In the genomic region with DNA sequence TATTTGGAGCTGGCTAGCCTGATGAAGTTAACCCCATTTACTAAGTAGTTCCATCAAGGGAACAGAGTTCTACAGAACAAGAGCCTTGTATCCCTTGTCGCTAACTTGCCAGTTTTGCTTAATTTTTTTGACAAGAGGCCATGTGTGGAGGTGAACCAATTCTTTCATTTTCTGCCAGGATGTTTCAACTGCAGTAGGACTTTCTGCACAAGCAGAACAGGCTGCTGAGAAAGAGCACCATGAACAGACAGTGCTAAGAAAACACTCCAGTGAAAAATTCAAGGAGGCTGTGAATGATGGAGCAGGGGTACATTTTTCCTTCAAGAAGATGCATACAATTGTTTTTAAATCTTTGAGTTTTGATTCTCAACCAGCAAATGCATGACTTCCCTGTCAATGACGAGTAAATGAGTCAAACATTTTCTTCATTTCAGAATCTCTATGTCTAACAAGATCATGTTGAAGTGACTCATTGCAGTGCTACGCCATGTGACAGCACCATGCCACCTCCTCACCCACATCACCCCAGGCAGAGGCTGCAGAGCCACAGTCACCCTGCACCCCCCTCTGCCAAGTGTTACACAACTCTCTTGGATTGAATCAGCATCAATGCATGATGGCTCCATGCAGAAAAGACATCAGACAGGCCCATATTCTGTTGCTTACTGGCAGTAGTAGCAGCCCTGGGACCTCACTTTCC, we compare ENCODE assay signal across 1 cellular context.
TF ChIP-seq lines count a peak whose summit lies in the region.

No MANE protein-coding gene starts in this region.

TF ChIP-seq in SK-N-SH treated with all-trans-retinoic acid at 6 μM for 48 hours, 23 proteins besides CTCF, POLR2A, EP300 and RAD21 (continued from another document):
- no peak for TF ChIP-seq TSHZ2 (CRISPR knock-in tag; IDR thresholded peaks at IDR 0.05)
TF ChIP-seq in SK-N-SH treated with all-trans-retinoic acid at 6 μM for 48 hours: peak in this region for 0.
